Comparison of ENCODE assay signal across 20 cellular contexts in genomic region chr11:78689558-78690153, GRCh38.
"Had no signal": no experiment of that assay in that cellular context is flagged by ENCODE, and none has a peak within 500 bp of the region (broad histone marks: within the 10 kb centered on the region; RNA-seq: fewer than 3 reads in every experiment).

No MANE protein-coding gene starts in this region.

- H3K27me3 ChIP-seq: tibial artery had no signal

- H3K4me1 Mint-ChIP-seq: activated naive CD8-positive, alpha-beta T cell treated with anti-CD3 and anti-CD28 coated beads, Interleukin-2, amount 10 ng/mL, durations not matched to agents 7 days and 5 days; nephron; T-cell had no signal

- H3K9me3 Mint-ChIP-seq: activated naive CD8-positive, alpha-beta T cell treated with anti-CD3 and anti-CD28 coated beads, Interleukin-2, amount 10 ng/mL, durations not matched to agents 7 days and 5 days; activated T-cell treated with anti-CD3 and anti-CD28 coated beads, Interleukin-2, amount 50 U/mL, for 4 hours; nephron; T-cell; T-helper 2 cell treated with Interferon-gamma antibody and Interleukin-4, amounts not matched to agents 5 μg/mL and 100 μg/mL, for 36 hours had no signal

- H3K36me3 Mint-ChIP-seq: activated naive CD8-positive, alpha-beta T cell treated with anti-CD3 and anti-CD28 coated beads, Interleukin-2, amount 10 ng/mL, durations not matched to agents 7 days and 5 days; T-cell had no signal

- H3K4me3 Mint-ChIP-seq: activated naive CD8-positive, alpha-beta T cell treated with anti-CD3 and anti-CD28 coated beads, Interleukin-2, amount 10 ng/mL, durations not matched to agents 7 days and 5 days; activated T-cell treated with anti-CD3 and anti-CD28 coated beads, Interleukin-2, amount 50 U/mL, for 4 hours; nephron; T-cell; T-helper 2 cell treated with Interferon-gamma antibody and Interleukin-4, amounts not matched to agents 5 μg/mL and 100 μg/mL, for 36 hours had no signal

- ATAC-seq: activated T-cell treated with anti-CD3 and anti-CD28 coated beads, Interleukin-2, amount 50 U/mL, for 4 hours; stimulated activated naive CD8-positive, alpha-beta T cell treated with anti-CD3 and anti-CD28 coated beads, Interleukin-15, Interleukin-2, amounts not matched to agents 100 U/mL and 50 U/mL, for 24 hours; T-cell had no signal

- H3K4me3 ChIP-seq: coronary artery, prostate gland, tibial artery had no signal

- H3K27ac Mint-ChIP-seq: activated naive CD8-positive, alpha-beta T cell treated with anti-CD3 and anti-CD28 coated beads, Interleukin-2, amount 10 ng/mL, durations not matched to agents 7 days and 5 days; nephron; T-cell; T-helper 2 cell treated with Interferon-gamma antibody and Interleukin-4, amounts not matched to agents 5 μg/mL and 100 μg/mL, for 36 hours had no signal

- H3K27ac ChIP-seq: coronary artery, prostate gland, tibial artery, VCaP had no signal

- H3K9me3 ChIP-seq: prostate gland, tibial artery had no signal

- H3K4me1 ChIP-seq: prostate gland had no signal

- DNase-seq: activated CD4-positive, alpha-beta T cell treated with anti-CD3 and anti-CD28 coated beads for 1 hour; activated CD4-positive, alpha-beta T cell treated with anti-CD3 and anti-CD28 coated beads, Interleukin-2, amount 50 U/mL, for 4 hours; activated CD8-positive, alpha-beta memory T cell treated with anti-CD3 and anti-CD28 coated beads for 24 hours; activated CD8-positive, alpha-beta memory T cell treated with anti-CD3 and anti-CD28 coated beads, Interleukin-2, amount 50 U/mL, for 48 hours; activated naive CD4-positive, alpha-beta T cell treated with Interleukin-2 at 50 U/mL for 16 hours; activated naive CD8-positive, alpha-beta T cell treated with anti-CD3 and anti-CD28 coated beads, Interleukin-2, amount 10 ng/mL, durations not matched to agents 7 days and 5 days; activated T-cell treated with anti-CD3 and anti-CD28 coated beads, Interleukin-2, amount 50 U/mL, for 4 hours; amniotic stem cell; cerebellar nuclear complex; foreskin fibroblast; kidney glomerular epithelial cell; stimulated activated CD4-positive, alpha-beta T cell treated with anti-CD3 and anti-CD28 coated beads, Interleukin-4, amount 100 ng/mL, for 4 hours; stimulated activated naive CD8-positive, alpha-beta T cell treated with anti-CD3 and anti-CD28 coated beads, Interleukin-15, Interleukin-2, amounts not matched to agents 100 U/mL and 50 U/mL, for 24 hours; T-cell; tibial artery had no signal

- H3K36me3 ChIP-seq: prostate gland, tibial artery had no signal
